In genomic region chr5:121138495-121138907, GRCh38 we compare ENCODE assay signal across 17 cellular contexts.
"Had no signal": no experiment of that assay in that cellular context is flagged by ENCODE, and none has a peak within 500 bp of the region (broad histone marks: within the 10 kb centered on the region; RNA-seq: fewer than 3 reads in every experiment).

No MANE protein-coding gene starts in this region.

- H3K9me3 Mint-ChIP-seq: neural progenitor cell had no signal

- H3K4me2 ChIP-seq: hepatocyte, neural progenitor cell had no signal

- H3K4me3 ChIP-seq: hepatocyte, neural progenitor cell, sigmoid colon, stomach, testis, upper lobe of right lung had no signal

- DNase-seq: activated CD4-positive, alpha-beta T cell treated with anti-CD3 and anti-CD28 coated beads, Interleukin-2, amount 10 ng/mL, durations not matched to agents 7 days and 5 days; activated naive CD4-positive, alpha-beta T cell; activated naive CD8-positive, alpha-beta T cell treated with anti-CD3 and anti-CD28 coated beads, Interleukin-2, amount 10 ng/mL, durations not matched to agents 7 days and 5 days; aorta; erythroblast; naive B cell; sigmoid colon; stimulated activated CD4-positive, alpha-beta T cell treated with anti-CD3 and anti-CD28 coated beads, Interleukin-1b, Interleukin-23, amount 100 ng/mL, for 48 hours; stomach; T-helper 17 cell; testis; upper lobe of right lung had no signal

- H3K27me3 ChIP-seq: hepatocyte, neural progenitor cell, sigmoid colon, stomach, testis, upper lobe of right lung had no signal

- H3K27ac Mint-ChIP-seq: activated CD4-positive, alpha-beta T cell treated with anti-CD3 and anti-CD28 coated beads, Interleukin-2, amount 10 ng/mL, durations not matched to agents 7 days and 5 days; activated naive CD8-positive, alpha-beta T cell treated with anti-CD3 and anti-CD28 coated beads, Interleukin-2, amount 10 ng/mL, durations not matched to agents 7 days and 5 days; naive B cell; neural progenitor cell; T-helper 17 cell had no signal

- H3K9me3 ChIP-seq: sigmoid colon, testis, upper lobe of right lung had no signal

- H3K79me2 ChIP-seq: hepatocyte had no signal

- H3K9ac ChIP-seq: neural progenitor cell had no signal

- H3K4me1 ChIP-seq: neural progenitor cell, sigmoid colon, stomach, testis, upper lobe of right lung had no signal

- H3K4me1 Mint-ChIP-seq: activated CD4-positive, alpha-beta T cell treated with anti-CD3 and anti-CD28 coated beads, Interleukin-2, amount 10 ng/mL, durations not matched to agents 7 days and 5 days; activated naive CD8-positive, alpha-beta T cell treated with anti-CD3 and anti-CD28 coated beads, Interleukin-2, amount 10 ng/mL, durations not matched to agents 7 days and 5 days; neural progenitor cell; T-helper 17 cell had no signal

- ATAC-seq: left lobe of liver, T-helper 17 cell, upper lobe of right lung had no signal

- H2AFZ ChIP-seq: hepatocyte, neural progenitor cell had no signal

- H3K27me3 Mint-ChIP-seq: activated CD4-positive, alpha-beta T cell treated with anti-CD3 and anti-CD28 coated beads, Interleukin-2, amount 10 ng/mL, durations not matched to agents 7 days and 5 days; activated naive CD8-positive, alpha-beta T cell treated with anti-CD3 and anti-CD28 coated beads, Interleukin-2, amount 10 ng/mL, durations not matched to agents 7 days and 5 days; naive B cell; T-helper 17 cell had no signal

- FAIRE-seq: bronchial epithelial cell, keratinocyte had no signal

- H3K4me3 Mint-ChIP-seq: activated CD4-positive, alpha-beta T cell treated with anti-CD3 and anti-CD28 coated beads, Interleukin-2, amount 10 ng/mL, durations not matched to agents 7 days and 5 days; activated naive CD8-positive, alpha-beta T cell treated with anti-CD3 and anti-CD28 coated beads, Interleukin-2, amount 10 ng/mL, durations not matched to agents 7 days and 5 days; naive B cell; neural progenitor cell; T-helper 17 cell had no signal

- H3K36me3 ChIP-seq: neural progenitor cell, sigmoid colon, stomach, upper lobe of right lung had no signal

- H3K36me3 Mint-ChIP-seq: activated naive CD8-positive, alpha-beta T cell treated with anti-CD3 and anti-CD28 coated beads, Interleukin-2, amount 10 ng/mL, durations not matched to agents 7 days and 5 days; naive B cell; neural progenitor cell had no signal

- H3K27ac ChIP-seq: hepatocyte, neural progenitor cell, sigmoid colon, stomach, testis, upper lobe of right lung had no signal
